Comparison of ENCODE assay signal across 1 cellular context in the genomic region with DNA sequence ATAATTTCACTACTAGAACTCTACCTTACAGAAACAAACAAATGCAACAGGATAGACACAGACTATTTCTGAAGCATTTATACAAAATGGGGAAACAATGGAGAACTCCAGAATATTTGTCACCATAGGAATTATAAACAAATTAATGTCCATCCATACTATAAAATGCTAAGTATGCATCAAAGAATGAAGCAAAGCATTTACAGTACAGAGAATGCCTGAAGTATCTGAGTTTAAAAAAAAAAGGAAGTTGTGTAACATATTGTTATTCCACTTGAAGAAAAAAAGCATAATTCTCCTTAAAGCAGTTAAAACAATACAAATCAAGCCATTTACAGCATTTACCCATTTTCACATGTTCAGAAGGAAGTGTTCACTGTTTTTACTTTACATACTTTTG.
TF ChIP-seq lines count a peak whose summit lies in the region.

No MANE protein-coding gene starts in this region.

TF ChIP-seq in GM12878, 131 proteins besides CTCF, POLR2A, EP300 and RAD21:
- no peak for TF ChIP-seq NR2C1 (IDR thresholded peaks at IDR 0.05)
- TF ChIP-seq NFXL1 (IDR thresholded peaks at IDR 0.05; ENCODE audit: borderline replicate concordance) = no peak
- no peak for TF ChIP-seq BHLHE40 (IDR thresholded peaks at IDR 0.05; ENCODE audit: borderline replicate concordance in 1 of 2, low read depth in 2 of 2, low read length in 1 of 2)
- TF ChIP-seq, protein P1, sequence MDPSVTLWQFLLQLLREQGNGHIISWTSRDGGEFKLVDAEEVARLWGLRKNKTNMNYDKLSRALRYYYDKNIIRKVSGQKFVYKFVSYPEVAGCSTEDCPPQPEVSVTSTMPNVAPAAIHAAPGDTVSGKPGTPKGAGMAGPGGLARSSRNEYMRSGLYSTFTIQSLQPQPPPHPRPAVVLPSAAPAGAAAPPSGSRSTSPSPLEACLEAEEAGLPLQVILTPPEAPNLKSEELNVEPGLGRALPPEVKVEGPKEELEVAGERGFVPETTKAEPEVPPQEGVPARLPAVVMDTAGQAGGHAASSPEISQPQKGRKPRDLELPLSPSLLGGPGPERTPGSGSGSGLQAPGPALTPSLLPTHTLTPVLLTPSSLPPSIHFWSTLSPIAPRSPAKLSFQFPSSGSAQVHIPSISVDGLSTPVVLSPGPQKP (IDR thresholded peaks at IDR 0.05; ENCODE audit: low read depth, low read length) = no peak
